14 cellular contexts compared by ENCODE assay signal in the genomic region with DNA sequence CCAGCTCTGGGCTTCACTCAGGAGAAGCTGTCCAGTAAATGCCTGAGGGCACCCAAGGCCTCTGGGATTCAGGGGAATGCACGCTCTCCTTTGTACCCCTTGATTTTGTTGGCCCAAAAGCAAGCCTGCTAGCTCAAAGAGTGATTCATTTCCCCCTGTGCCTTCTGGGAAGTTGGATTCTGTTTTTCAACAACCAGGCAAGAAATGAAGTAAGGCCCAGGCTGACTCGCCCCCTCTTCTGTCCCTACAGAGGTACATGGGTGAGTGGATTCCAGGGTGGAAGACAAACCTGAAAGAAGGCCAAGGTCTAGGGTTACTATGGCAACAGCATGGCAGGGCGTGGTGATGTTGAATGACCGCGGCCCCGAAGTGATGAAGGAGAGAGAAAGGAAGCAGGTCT. TPM values are rescaled to one million over a fixed set of nuclear protein-coding genes. Genes with fewer than 3 reads are reported as not detected.
DNase-seq lines count a peak whose midpoint lies in the region; ATAC-seq and TF ChIP-seq lines count a peak whose summit lies in the region.
"Had no signal": no experiment of that assay in that cellular context is flagged by ENCODE, and none has a peak within 500 bp of the region (broad histone marks: within the 10 kb centered on the region; RNA-seq: fewer than 3 reads in every experiment).

No MANE protein-coding gene starts in this region.

- no peaks in the 10 kb centered on the region for H3K9me3 ChIP-seq in gastroesophageal sphincter
- no peaks in the 10 kb centered on the region for H3K9me3 ChIP-seq in osteoblast (ENCODE audit: low read depth, low read length)
- H3K9me3 ChIP-seq in neuronal stem cell (replicated peaks in 1 of 2; ENCODE audit: control insufficient read depth in 2 of 2, insufficient read depth in 1 of 2, low read depth in 1 of 2, low read length in 2 of 2), result peaks cover 0 to 2% of the 10 kb centered on the region in 2 donors
- H3K9me3 ChIP-seq: SK-N-SH had no signal

- H3K79me2 ChIP-seq in osteoblast (ENCODE audit: insufficient read depth, low read length), result no peaks in the 10 kb centered on the region

- H3K23ac ChIP-seq in neuronal stem cell (ENCODE audit: low read depth, low read length, poor library complexity), result no peak overlapping the region

- 85 to 90% methylated on average over 5 to 6 of the region's 6 CpGs for WGBS in gastroesophageal sphincter (ENCODE audit: low coverage in 1 of 2), 2 donors
- no CpG with 5 or more reads among the region's 6 CpGs for WGBS in neuronal stem cell (ENCODE audit: extremely low coverage in 2 of 2, insufficient read length in 2 of 2, insufficient replicate concordance in 1 of 2), 2 donors

- peak; percentile 73 for DNase-seq in astrocyte of the hippocampus (ENCODE audit: low read depth, low spot score)
- DNase-seq in osteoblast (ENCODE audit: insufficient read length, low spot score, missing footprints), result peak; percentile 89
- DNase-seq in neuronal stem cell (ENCODE audit: low spot score), result no peak
- no peak for DNase-seq in LoVo (ENCODE audit: low spot score)
- no peak for DNase-seq in SKM-1 (lab: John Stamatoyannopoulos, UW; ENCODE audit: unreplicated experiment)
- DNase-seq: activated B cell treated with CpG ODN at 0.5 μM for 24 hours; activated CD8-positive, alpha-beta memory T cell treated with anti-CD3 and anti-CD28 coated beads, Interleukin-2, amount 50 U/mL, for 48 hours; CD8-positive, alpha-beta memory T cell; effector CD8-positive, alpha-beta T cell; NCI-H1930; retina; SK-N-SH had no signal

- no peaks in the 10 kb centered on the region for H3K79me1 ChIP-seq in neuronal stem cell (ENCODE audit: low read depth, low read length)

- H3K27ac ChIP-seq in gastroesophageal sphincter (peak overlapping the region in 3 of 4 donors; percentile 25 to 49 (median 44)), osteoblast (ENCODE audit: low read depth, low read length) (peak overlapping the region; percentile 67), neuronal stem cell (replicated peaks; ENCODE audit: low read length) (no peak overlapping the region)

- H4K8ac ChIP-seq in neuronal stem cell (ENCODE audit: low read depth, low read length), result no peak overlapping the region

- no peaks in the 10 kb centered on the region for H3K36me3 ChIP-seq in gastroesophageal sphincter
- no peaks in the 10 kb centered on the region for H3K36me3 ChIP-seq in osteoblast (ENCODE audit: insufficient read depth, low read length)
- no peaks in the 10 kb centered on the region for H3K36me3 ChIP-seq in neuronal stem cell (replicated peaks in 1 of 2; ENCODE audit: control insufficient read depth in 2 of 2, insufficient read depth in 2 of 2, low read length in 2 of 2)

- H2BK12ac ChIP-seq in neuronal stem cell (ENCODE audit: low read length), result no peak overlapping the region

- no peak overlapping the region for H3K4me2 ChIP-seq in osteoblast (ENCODE audit: insufficient read depth, low read length)
- H3K4me2 ChIP-seq in neuronal stem cell (ENCODE audit: insufficient read depth, low read length, poor library complexity, severe bottlenecking), result no peak overlapping the region
- H3K4me2 ChIP-seq: SK-N-SH had no signal

- H4K91ac ChIP-seq in neuronal stem cell (ENCODE audit: low read depth, low read length, poor library complexity), result no peak overlapping the region

- H2AFZ ChIP-seq in osteoblast (ENCODE audit: low read length) (peak overlapping the region; percentile 68), neuronal stem cell (ENCODE audit: low read length) (no peak overlapping the region)

- H4K20me1 ChIP-seq in osteoblast (ENCODE audit: insufficient read depth, low read length), result no peaks in the 10 kb centered on the region

- H3K9ac ChIP-seq in neuronal stem cell (ENCODE audit: low read depth, low read length, poor library complexity), result no peak overlapping the region
- H3K9ac ChIP-seq: SK-N-SH had no signal

- no peak overlapping the region for H2AK5ac ChIP-seq in neuronal stem cell (ENCODE audit: low read depth, low read length)

- H2BK5ac ChIP-seq in neuronal stem cell (ENCODE audit: low read length), result no peak overlapping the region

- ATAC-seq in gastroesophageal sphincter (no peak), GM21825 (IDR thresholded peaks at IDR 0.05; ENCODE audit: unreplicated experiment) (no peak)

- no peak overlapping the region for H3K4ac ChIP-seq in neuronal stem cell (ENCODE audit: low read length)

- TF ChIP-seq CTCF in gastroesophageal sphincter (IDR thresholded peaks at IDR 0.05) (no peak), osteoblast (IDR thresholded peaks at IDR 0.05; ENCODE audit: extremely low read depth, low read depth, low read length) (no peak)

- no peak overlapping the region for H3K18ac ChIP-seq in neuronal stem cell (ENCODE audit: low read length)

- TF ChIP-seq EP300 in gastroesophageal sphincter (IDR thresholded peaks at IDR 0.05), result no peak

- H2BK120ac ChIP-seq in neuronal stem cell (ENCODE audit: low read depth, low read length), result no peak overlapping the region

- H2BK15ac ChIP-seq in neuronal stem cell (ENCODE audit: low read length), result no peak overlapping the region

- no peak overlapping the region for H3K14ac ChIP-seq in neuronal stem cell (ENCODE audit: low read length)

- H3K4me1 ChIP-seq in gastroesophageal sphincter (peaks cover 0 to 10% (median 0%) of the 10 kb centered on the region in 3 donors), osteoblast (ENCODE audit: insufficient read depth, low read length) (peaks cover 30% of the 10 kb centered on the region), neuronal stem cell (ENCODE audit: control insufficient read depth in 2 of 2, insufficient read depth in 1 of 2, low read depth in 1 of 2, low read length in 2 of 2) (no peaks in the 10 kb centered on the region)

- peaks cover 7% of the 10 kb centered on the region for H3K27me3 ChIP-seq in gastroesophageal sphincter
- H3K27me3 ChIP-seq in osteoblast (ENCODE audit: insufficient read depth, low read length), result no peaks in the 10 kb centered on the region
- H3K27me3 ChIP-seq in neuronal stem cell (ENCODE audit: control insufficient read depth in 3 of 3, insufficient read depth in 3 of 3, low read depth in 1 of 3, low read length in 3 of 3), result no peaks in the 10 kb centered on the region

- no peak overlapping the region for H3K4me3 ChIP-seq in gastroesophageal sphincter
- no peak overlapping the region for H3K4me3 ChIP-seq in osteoblast (ENCODE audit: insufficient read depth, low read length)
- H3K4me3 ChIP-seq in neuronal stem cell (ENCODE audit: low read length in 2 of 2), result no peak overlapping the region

- no peak for TF ChIP-seq POLR2A in gastroesophageal sphincter (IDR thresholded peaks at IDR 0.05)

RNA-seq across cellular contexts. Expression of gene SERPINA5, which starts 9.3 kb away (rescaled TPM):
- 1 to 10 TPM; 2.3 to 8.4 (median 3.7) TPM for total RNA-seq in gastroesophageal sphincter
- 0.36 and 0.59 TPM in 2 replicates for total RNA-seq in osteoblast
- 2.4 TPM for polyA plus RNA-seq in neuronal stem cell (2013, experiment 1 of 2)
- polyA plus RNA-seq in neuronal stem cell (2013, experiment 2 of 2), result 2.5 TPM
- total RNA-seq: activated B cell treated with CpG ODN at 0.5 μM for 24 hours; CD8-positive, alpha-beta memory T cell had no signal
- polyA plus RNA-seq: CD8-positive, alpha-beta memory T cell had no signal

RNA-seq across cellular contexts. Expression of gene SERPINA4, which starts 10.7 kb away (rescaled TPM):
- total RNA-seq in gastroesophageal sphincter (not detected), osteoblast (not detected in 2 replicates)
- polyA plus RNA-seq in neuronal stem cell (2013, experiment 1 of 2), result not detected
- not detected for polyA plus RNA-seq in neuronal stem cell (2013, experiment 2 of 2)
- total RNA-seq: activated B cell treated with CpG ODN at 0.5 μM for 24 hours; CD8-positive, alpha-beta memory T cell had no signal
- polyA plus RNA-seq: CD8-positive, alpha-beta memory T cell; SK-N-SH had no signal

RNA-seq across cellular contexts. Expression of gene SERPINA3, which starts 40.2 kb away (rescaled TPM):
- total RNA-seq in gastroesophageal sphincter (100 to 1,000 TPM in 3 of 4 donors, 10 to 100 TPM in 1; 58.4 to 263 (median 215) TPM), osteoblast (2.7 and 5.1 TPM in 2 replicates)
- polyA plus RNA-seq in neuronal stem cell (2013, experiment 1 of 2), result 0.04 TPM
- polyA plus RNA-seq in neuronal stem cell (2013, experiment 2 of 2), result 0.04 TPM
- total RNA-seq: activated B cell treated with CpG ODN at 0.5 μM for 24 hours; CD8-positive, alpha-beta memory T cell had no signal
- polyA plus RNA-seq: CD8-positive, alpha-beta memory T cell had no signal

Comparison
In these comparisons a context has a peak if more than half of its experiments do, and no peak if none do; other contexts are left out.
1. DNase-seq: peak in astrocyte of the hippocampus (single experiment) and osteoblast (single experiment); none in neuronal stem cell (single experiment), LoVo (single experiment) and SKM-1 (single experiment).